In genomic region chr4:3515646-3516045, GRCh38 we compare ENCODE assay signal across 1 cellular context.
TF ChIP-seq lines count a peak whose summit lies in the region.

No MANE protein-coding gene starts in this region.

TF ChIP-seq in IMR-90, 13 proteins besides CTCF, POLR2A, EP300 and RAD21 (continued from another document):
- TF ChIP-seq RCOR1 (IDR thresholded peaks at IDR 0.05; ENCODE audit: insufficient replicate concordance, low read length): no peak
- no peak for TF ChIP-seq MAZ (IDR thresholded peaks at IDR 0.05; ENCODE audit: borderline replicate concordance, low read depth, low read length)
- TF ChIP-seq FOS (IDR thresholded peaks at IDR 0.05; ENCODE audit: low read depth, low read length): no peak
- no peak for TF ChIP-seq ELK1 (IDR thresholded peaks at IDR 0.05; ENCODE audit: borderline replicate concordance, low read depth, low read length)
- TF ChIP-seq RFX5 (IDR thresholded peaks at IDR 0.05; ENCODE audit: low read depth, low read length): no peak
